8 cellular contexts compared by ENCODE assay signal in genomic region chr7:124263232-124263827, GRCh38.
DNase-seq lines count a peak whose midpoint lies in the region; ATAC-seq and TF ChIP-seq lines count a peak whose summit lies in the region.
"Had no signal": no experiment of that assay in that cellular context is flagged by ENCODE, and none has a peak within 500 bp of the region (broad histone marks: within the 10 kb centered on the region; RNA-seq: fewer than 3 reads in every experiment).

No MANE protein-coding gene starts in this region.

- ATAC-seq in GM19351 (IDR thresholded peaks at IDR 0.05; ENCODE audit: unreplicated experiment) (peak; percentile 94), HG02884 (IDR thresholded peaks at IDR 0.05; ENCODE audit: unreplicated experiment) (peak; percentile 96)
- no peak for ATAC-seq in activated T-cell treated with anti-CD3 and anti-CD28 coated beads, Interleukin-2, amount 50 U/mL, for 4 hours
- ATAC-seq: activated T-helper 17 cell treated with anti-CD3 and anti-CD28 coated beads, Interleukin-2, amount 50 U/mL, for 72 hours had no signal

- no peak overlapping the region for H3K4me3 Mint-ChIP-seq in neural progenitor cell
- no peak overlapping the region for H3K4me3 Mint-ChIP-seq in activated T-cell treated with anti-CD3 and anti-CD28 coated beads, Interleukin-2, amount 50 U/mL, for 4 hours
- H3K4me3 Mint-ChIP-seq: activated T-helper 17 cell treated with anti-CD3 and anti-CD28 coated beads, Interleukin-2, amount 50 U/mL, for 72 hours had no signal

- no peak overlapping the region for H2AFZ ChIP-seq in neural progenitor cell (replicated peaks)

- no peaks in the 10 kb centered on the region for H3F3A ChIP-seq in neural progenitor cell (ENCODE audit: low read depth)

- H3K4me3 ChIP-seq in neural progenitor cell (no peak overlapping the region), right atrium auricular region (no peak overlapping the region)

- H4K20me1 ChIP-seq in neural progenitor cell (ENCODE audit: low read depth), result no peaks in the 10 kb centered on the region

- no peaks in the 10 kb centered on the region for H3K27me3 ChIP-seq in neural progenitor cell
- H3K27me3 ChIP-seq in right atrium auricular region, result no peaks in the 10 kb centered on the region

- H3K4me1 Mint-ChIP-seq in neural progenitor cell, result peaks cover 7% of the 10 kb centered on the region
- H3K4me1 Mint-ChIP-seq in activated T-cell treated with anti-CD3 and anti-CD28 coated beads, Interleukin-2, amount 50 U/mL, for 4 hours (ENCODE audit: low read depth), result no peaks in the 10 kb centered on the region
- H3K4me1 Mint-ChIP-seq: activated T-helper 17 cell treated with anti-CD3 and anti-CD28 coated beads, Interleukin-2, amount 50 U/mL, for 72 hours had no signal

- H3K27me3 Mint-ChIP-seq in neural progenitor cell (ENCODE audit: insufficient read depth, low read depth), result no peaks in the 10 kb centered on the region
- H3K27me3 Mint-ChIP-seq in activated T-cell treated with anti-CD3 and anti-CD28 coated beads, Interleukin-2, amount 50 U/mL, for 4 hours (ENCODE audit: low read depth), result no peaks in the 10 kb centered on the region
- H3K27me3 Mint-ChIP-seq: activated T-helper 17 cell treated with anti-CD3 and anti-CD28 coated beads, Interleukin-2, amount 50 U/mL, for 72 hours had no signal

- H3K27ac Mint-ChIP-seq in neural progenitor cell, result no peak overlapping the region
- H3K27ac Mint-ChIP-seq: activated T-helper 17 cell treated with anti-CD3 and anti-CD28 coated beads, Interleukin-2, amount 50 U/mL, for 72 hours had no signal

- TF ChIP-seq CTCF in neural progenitor cell (IDR thresholded peaks at IDR 0.05), result no peak
- TF ChIP-seq CTCF in right atrium auricular region (IDR thresholded peaks at IDR 0.05), result no peak

- H3K36me3 ChIP-seq in neural progenitor cell (no peaks in the 10 kb centered on the region), right atrium auricular region (no peaks in the 10 kb centered on the region)

- no peaks in the 10 kb centered on the region for H3K36me3 Mint-ChIP-seq in neural progenitor cell
- H3K36me3 Mint-ChIP-seq in activated T-cell treated with anti-CD3 and anti-CD28 coated beads, Interleukin-2, amount 50 U/mL, for 4 hours (ENCODE audit: insufficient read depth), result no peaks in the 10 kb centered on the region

- H3K9me3 ChIP-seq in neural progenitor cell (ENCODE audit: low read depth) (no peaks in the 10 kb centered on the region), right atrium auricular region (no peaks in the 10 kb centered on the region)

- H3K4me1 ChIP-seq in neural progenitor cell (no peaks in the 10 kb centered on the region), right atrium auricular region (no peaks in the 10 kb centered on the region)

- no peak overlapping the region for H3K4me2 ChIP-seq in neural progenitor cell

- H3K9me3 Mint-ChIP-seq in neural progenitor cell, result no peaks in the 10 kb centered on the region
- H3K9me3 Mint-ChIP-seq in activated T-cell treated with anti-CD3 and anti-CD28 coated beads, Interleukin-2, amount 50 U/mL, for 4 hours, result peaks cover 4% of the 10 kb centered on the region

- H3K79me2 ChIP-seq in neural progenitor cell (ENCODE audit: low read depth), result no peaks in the 10 kb centered on the region

- peak; percentile 42 for DNase-seq in NCI-H82 treated with DMSO at 0.1 percent for 48 hours (lab: John Stamatoyannopoulos, UW; ENCODE audit: unreplicated experiment)
- peak; percentile 23 for DNase-seq in neural progenitor cell (ENCODE audit: low spot score)
- no peak for DNase-seq in activated T-cell treated with anti-CD3 and anti-CD28 coated beads, Interleukin-2, amount 50 U/mL, for 4 hours
- DNase-seq in NCI-H1105 treated with DMSO at 0.1 percent for 48 hours (lab: John Stamatoyannopoulos, UW), result no peak
- DNase-seq in right atrium auricular region (ENCODE audit: low spot score), result no peak

- H3K9ac ChIP-seq in neural progenitor cell, result no peak overlapping the region

- H3K27ac ChIP-seq in neural progenitor cell (no peak overlapping the region), right atrium auricular region (no peak overlapping the region)

Comparison
In these comparisons a context has a peak if more than half of its experiments do, and no peak if none do; other contexts are left out.
1. ATAC-seq: peak in GM19351 (single experiment) and HG02884 (single experiment); none in activated T-cell treated with anti-CD3 and anti-CD28 coated beads, Interleukin-2, amount 50 U/mL, for 4 hours (0 of 2).
2. DNase-seq: peak in NCI-H82 treated with DMSO at 0.1 percent for 48 hours (single experiment) and neural progenitor cell (single experiment); none in activated T-cell treated with anti-CD3 and anti-CD28 coated beads, Interleukin-2, amount 50 U/mL, for 4 hours (single experiment), NCI-H1105 treated with DMSO at 0.1 percent for 48 hours (single experiment) and right atrium auricular region (single experiment).